8 cellular contexts compared by ENCODE assay signal in genomic region chr6:70412797-70413113, GRCh38. TPM values are rescaled to one million over a fixed set of nuclear protein-coding genes. Genes with fewer than 3 reads are reported as not detected.
DNase-seq lines count a peak whose midpoint lies in the region; ATAC-seq and TF ChIP-seq lines count a peak whose summit lies in the region.

No MANE protein-coding gene starts in this region.

- CTCF ChIA-PET in WTC11 (lab: Charles Lee), result interaction anchor here (0.6 to 1.7 kb wide), 9 partner anchors 9 to 543 kb away, joined by 3 to 9 read pairs (median 5); no protein-coding TSS in a partner anchor

- H3K4me1 ChIP-seq in smooth muscle cell (ENCODE audit: low read depth), result peaks cover 12% of the 10 kb centered on the region

- intact Hi-C loops in left ventricle myocardium superior (cut with micrococcal nuclease), result no loop called here

- H3K27me3 ChIP-seq in smooth muscle cell (ENCODE audit: low read depth), result peaks cover 13% of the 10 kb centered on the region

- no peaks in the 10 kb centered on the region; the same call in 1 of the 2 replicates for H3K27me3 Mint-ChIP-seq in WTC11 (ENCODE audit: low read depth)

- no peaks in the 10 kb centered on the region for H3K36me3 Mint-ChIP-seq in WTC11

- H3K4me3 Mint-ChIP-seq in WTC11, result peak overlapping the region; percentile 99

- H4K20me1 ChIP-seq in smooth muscle cell (ENCODE audit: low read depth), result no peaks in the 10 kb centered on the region

- H3K9ac ChIP-seq in smooth muscle cell (ENCODE audit: low read depth), result peak overlapping the region; percentile 91

- H3K79me2 ChIP-seq in smooth muscle cell (ENCODE audit: low read depth), result peaks cover 30% of the 10 kb centered on the region

- H3K36me3 ChIP-seq in smooth muscle cell (ENCODE audit: low read depth), result no peaks in the 10 kb centered on the region

- H3K4me3 ChIP-seq in smooth muscle cell, result peak overlapping the region; percentile 75

- POLR2A ChIA-PET in WTC11 (lab: Charles Lee), result interaction anchor here (0.6 to 1.5 kb wide), 6 partner anchors 109 to 617 kb away, joined by 3 to 5 read pairs (median 4); partner anchors contain the start of gene SDHAF4

- DNase-seq in WTC11 (ENCODE audit: low spot score) (no peak), left ventricle myocardium superior (no peak), smooth muscle cell (lab: John Stamatoyannopoulos, UW; ENCODE audit: unreplicated experiment) (no peak), NCI-H2107 (lab: John Stamatoyannopoulos, UW) (no peak), HuH-7.5 (ENCODE audit: low spot score) (no peak), GM10266 (ENCODE audit: extremely low spot score) (no peak)

- peak overlapping the region; percentile 94 for H3K4me2 ChIP-seq in smooth muscle cell

- H3K27ac Mint-ChIP-seq in WTC11, result peak overlapping the region; percentile 96

- H3K9me3 Mint-ChIP-seq in WTC11, result no peaks in the 10 kb centered on the region

- 6% methylated on average over 14 of the region's 14 CpGs for WGBS in smooth muscle cell (ENCODE audit: low lambda C conversion rate)

- TF ChIP-seq CTCF in WTC11 (IDR thresholded peaks at IDR 0.05), result no peak
- TF ChIP-seq CTCF in smooth muscle cell (IDR thresholded peaks at IDR 0.05; ENCODE audit: borderline replicate concordance, insufficient read depth, poor library complexity, severe bottlenecking), result no peak
- TF ChIP-seq CTCF in GM10266 (IDR thresholded peaks at IDR 0.05; ENCODE audit: control insufficient read depth, insufficient read depth, low read depth, missing control alignments), result no peak

- no peaks in the 10 kb centered on the region for H3F3A ChIP-seq in smooth muscle cell (ENCODE audit: low read depth)

- peak overlapping the region; percentile 96 for H2AFZ ChIP-seq in smooth muscle cell (ENCODE audit: low read depth)

- no peaks in the 10 kb centered on the region for H3K9me3 ChIP-seq in smooth muscle cell (replicated peaks; ENCODE audit: low read depth)

- peaks cover 12% of the 10 kb centered on the region for H3K4me1 Mint-ChIP-seq in WTC11

- H3K27ac ChIP-seq in smooth muscle cell (ENCODE audit: low read depth), result peak overlapping the region; percentile 56

- ATAC-seq in GM19025 (IDR thresholded peaks at IDR 0.05; ENCODE audit: low read depth, unreplicated experiment), result peak; percentile 20
- peak; percentile 17 for ATAC-seq in HG02943 (IDR thresholded peaks at IDR 0.05; ENCODE audit: low read depth, unreplicated experiment)
- peak; percentile 5 for ATAC-seq in WTC11
- peak; percentile 37 for ATAC-seq in left ventricle myocardium superior

TF ChIP-seq in WTC11, 78 proteins besides CTCF, POLR2A, EP300 and RAD21:
- TF ChIP-seq ZNF512 (CRISPR knock-in tag; IDR thresholded peaks at IDR 0.05; ENCODE audit: borderline replicate concordance) (no peak), AR (CRISPR knock-in tag; IDR thresholded peaks at IDR 0.05) (peak; percentile 30; the same call in 1 of the 2 replicates), NFYB (CRISPR knock-in tag; conservative IDR thresholded peaks at IDR 0.05; ENCODE audit: low read depth) (no peak), TEAD1 (CRISPR knock-in tag; IDR thresholded peaks at IDR 0.05) (0 out of 2 replicates have a peak, but pooled peaks have one; percentile 9)
TF ChIP-seq in WTC11: peak in this region for 2.

RNA-seq across cellular contexts. Expression of gene FAM135A, which starts 0.6 kb away (rescaled TPM):
- total RNA-seq in WTC11 (2021) (31.7 to 34.1 TPM (median 32.9 TPM) in 3 replicates), left ventricle myocardium superior (14.1 TPM), smooth muscle cell (32.3 and 43.6 TPM in 2 replicates)
- 8.9 and 11.0 TPM in 2 replicates for polyA plus RNA-seq in smooth muscle cell
